ENCODE assay signal across 8 cellular contexts in the genomic region with DNA sequence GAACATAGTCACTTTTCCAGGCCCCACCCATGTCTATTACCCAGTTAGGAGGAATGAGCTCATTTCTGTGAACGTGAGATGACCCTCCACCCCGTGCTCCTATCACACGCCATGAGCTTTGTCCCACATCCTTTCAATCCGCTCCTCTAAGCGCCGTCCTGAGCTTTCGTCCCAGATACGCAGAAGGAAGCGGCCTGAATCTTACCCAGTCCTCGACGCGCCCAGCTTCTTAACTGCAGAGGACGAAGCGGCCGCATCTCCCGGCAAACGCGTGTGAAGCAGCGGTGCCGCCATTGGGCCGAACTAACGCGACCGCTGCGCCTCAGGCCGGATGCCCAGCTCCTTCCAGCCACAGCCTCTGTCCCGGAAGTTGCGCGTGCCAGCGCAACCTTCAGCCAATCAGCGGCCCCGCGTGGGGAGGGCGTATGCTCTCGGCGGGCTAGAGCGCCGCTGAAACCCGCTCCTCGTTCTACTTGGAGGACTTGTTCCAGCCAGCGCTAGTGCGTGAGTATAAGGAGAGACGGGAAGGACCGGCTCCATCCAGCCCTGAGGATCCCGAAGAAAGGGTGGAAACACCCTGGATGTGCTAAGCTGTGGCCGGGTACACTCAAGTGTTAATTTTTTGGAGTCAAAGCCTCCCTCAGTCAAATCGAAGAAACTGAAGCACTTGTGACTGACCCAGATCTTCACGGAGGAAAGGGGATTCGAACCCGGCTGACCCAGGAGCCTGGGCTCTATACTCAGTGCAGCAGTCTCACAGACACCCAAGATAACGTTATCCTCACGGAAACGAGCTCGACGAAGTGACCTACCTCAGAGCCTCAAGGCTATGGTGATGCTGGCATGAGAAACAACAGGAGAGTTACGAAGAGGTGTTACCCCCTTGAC. TPM values are rescaled to one million over a fixed set of nuclear protein-coding genes. Genes with fewer than 3 reads are reported as not detected.
A peak's percentile ranks its signal among the peaks of the same experiment; 100 is the strongest.
DNase-seq lines count a peak whose midpoint lies in the region; ATAC-seq and TF ChIP-seq lines count a peak whose summit lies in the region.
"Not testable (repeated sequence)": the region's sequence is repeated elsewhere in the genome, so short reads cannot be mapped to it uniquely, and the experiment has no call there.

A gene with protein sequence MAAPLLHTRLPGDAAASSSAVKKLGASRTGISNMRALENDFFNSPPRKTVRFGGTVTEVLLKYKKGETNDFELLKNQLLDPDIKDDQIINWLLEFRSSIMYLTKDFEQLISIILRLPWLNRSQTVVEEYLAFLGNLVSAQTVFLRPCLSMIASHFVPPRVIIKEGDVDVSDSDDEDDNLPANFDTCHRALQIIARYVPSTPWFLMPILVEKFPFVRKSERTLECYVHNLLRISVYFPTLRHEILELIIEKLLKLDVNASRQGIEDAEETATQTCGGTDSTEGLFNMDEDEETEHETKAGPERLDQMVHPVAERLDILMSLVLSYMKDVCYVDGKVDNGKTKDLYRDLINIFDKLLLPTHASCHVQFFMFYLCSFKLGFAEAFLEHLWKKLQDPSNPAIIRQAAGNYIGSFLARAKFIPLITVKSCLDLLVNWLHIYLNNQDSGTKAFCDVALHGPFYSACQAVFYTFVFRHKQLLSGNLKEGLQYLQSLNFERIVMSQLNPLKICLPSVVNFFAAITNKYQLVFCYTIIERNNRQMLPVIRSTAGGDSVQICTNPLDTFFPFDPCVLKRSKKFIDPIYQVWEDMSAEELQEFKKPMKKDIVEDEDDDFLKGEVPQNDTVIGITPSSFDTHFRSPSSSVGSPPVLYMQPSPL (minus strand): TSS at position 333 of the 888 bp plus-strand sequence. CDS start 39 bp downstream, at position 294.

- peak within 1 kb of the TSS; percentile 90 for H3K27ac ChIP-seq in upper lobe of right lung

- H3K4me1 Mint-ChIP-seq in progenitor cell of endocrine pancreas (ENCODE audit: low read depth), result not testable (repeated sequence)

- not testable (repeated sequence) for H3K27me3 Mint-ChIP-seq in progenitor cell of endocrine pancreas

- H3K9me3 ChIP-seq in upper lobe of right lung, result not testable (repeated sequence)

- peak within 1 kb of the TSS; percentile 98 for H3K4me3 Mint-ChIP-seq in progenitor cell of endocrine pancreas (ENCODE audit: low read depth)

- peak; percentile 98 for ATAC-seq in HG02884 (IDR thresholded peaks at IDR 0.05; ENCODE audit: unreplicated experiment)
- peak; percentile 100 for ATAC-seq in left cardiac atrium
- ATAC-seq in upper lobe of right lung, result peak; percentile 100

- peak; percentile 83 for TF ChIP-seq POLR2A in GM15510 (IDR thresholded peaks at IDR 0.05; ENCODE audit: borderline replicate concordance, extremely low read depth, insufficient read length)

- intact Hi-C loops in T-helper 1 cell treated with Interleukin-12 subunit alpha and Interleukin-12 subunit beta and Interleukin-4 antibody, amounts not matched to agents 30 ng/mL and 1 ng/mL, for 36 hours (cut with micrococcal nuclease), result loop anchor here (1.0 to 10.0 kb wide), 3 partner anchors 38 to 551 kb away; a partner anchor contains a TSS
- intact Hi-C loops in left cardiac atrium (cut with DNase I); upper lobe of right lung (cut with DNase I): not testable (repeated sequence)

- H3K36me3 ChIP-seq in upper lobe of right lung, result peaks cover 19% of the 10 kb centered on the region

- peak within 1 kb of the TSS; percentile 74 for H3K4me3 ChIP-seq in upper lobe of right lung

- not testable (repeated sequence) for H3K27me3 ChIP-seq in upper lobe of right lung

- H3K36me3 Mint-ChIP-seq in progenitor cell of endocrine pancreas (ENCODE audit: insufficient read depth), result not testable (repeated sequence)

- DNase-seq in NCI-H146 treated with DMSO at 0.1 percent for 48 hours (lab: John Stamatoyannopoulos, UW; ENCODE audit: unreplicated experiment) (peak; percentile 91), amniotic epithelial cell (ENCODE audit: low read depth) (peak; percentile 89), left cardiac atrium (peak; percentile 94), progenitor cell of endocrine pancreas (ENCODE audit: low spot score, unreplicated experiment) (peak; percentile 78), upper lobe of right lung (peak; percentile 97)

- peaks cover 12% of the 10 kb centered on the region for H3K4me1 ChIP-seq in upper lobe of right lung

- peak within 1 kb of the TSS; percentile 100 for H3K27ac Mint-ChIP-seq in progenitor cell of endocrine pancreas

- not testable (repeated sequence) for H3K9me3 Mint-ChIP-seq in progenitor cell of endocrine pancreas (ENCODE audit: low read depth)

- not testable (repeated sequence) for TF ChIP-seq CTCF in progenitor cell of endocrine pancreas (IDR thresholded peaks at IDR 0.05; ENCODE audit: unreplicated experiment); upper lobe of right lung (IDR thresholded peaks at IDR 0.05)

RNA-seq across cellular contexts. Expression of the gene that starts here (rescaled TPM):
- total RNA-seq in T-helper 1 cell treated with Interleukin-12 subunit alpha and Interleukin-12 subunit beta and Interleukin-4 antibody, amounts not matched to agents 30 ng/mL and 1 ng/mL, for 36 hours, result 34.1 TPM in 2 replicates
- total RNA-seq in left cardiac atrium, result 10 to 100 TPM; 20.0 to 25.6 TPM
- total RNA-seq in progenitor cell of endocrine pancreas, result 36.9 and 40.0 TPM in 2 replicates
- 27.6 TPM for total RNA-seq in upper lobe of right lung

Comparison
In these comparisons a context has a peak if more than half of its experiments do, and no peak if none do; other contexts are left out.
1. Peak in every context shown above with its lines: DNase-seq, ATAC-seq, H3K4me3 ChIP-seq and H3K27ac ChIP-seq.